9 cellular contexts compared by ENCODE assay signal in the genomic region with DNA sequence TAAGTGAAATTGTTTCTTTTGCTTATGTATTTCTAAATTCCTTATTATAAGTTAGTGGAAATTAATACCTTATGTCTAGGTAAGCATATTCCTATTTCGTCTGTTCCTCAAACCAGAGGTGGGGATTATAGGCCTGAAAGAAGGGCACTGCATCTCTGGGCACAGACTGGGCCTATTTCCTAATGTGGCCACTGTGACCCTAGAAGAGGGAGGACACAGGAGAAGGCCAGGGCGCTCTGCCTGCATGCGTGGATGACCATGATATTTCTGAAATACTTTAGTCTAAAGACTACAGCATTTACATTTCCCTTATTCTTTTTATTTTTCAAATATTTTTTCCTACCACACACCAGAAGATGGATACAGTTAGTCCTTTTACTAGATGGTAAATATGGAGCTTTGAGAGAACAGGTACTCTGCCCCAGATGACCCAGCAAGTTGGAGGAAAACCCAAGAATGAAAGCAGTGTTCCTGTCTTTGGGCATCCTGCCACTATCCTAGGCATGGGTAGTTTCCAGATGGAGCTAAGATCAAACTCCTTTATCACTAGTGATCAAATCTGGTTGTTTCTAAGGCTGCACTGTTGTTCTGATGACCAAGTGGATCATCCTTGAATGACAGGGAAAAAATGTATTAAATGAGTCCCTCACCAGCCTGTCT. TPM values are rescaled to one million over a fixed set of nuclear protein-coding genes. Genes with fewer than 3 reads are reported as not detected.
A peak's percentile ranks its signal among the peaks of the same experiment; 100 is the strongest.
DNase-seq lines count a peak whose midpoint lies in the region; ATAC-seq, FAIRE-seq and TF ChIP-seq lines count a peak whose summit lies in the region.
"Had no signal": no experiment of that assay in that cellular context is flagged by ENCODE, and none has a peak within 500 bp of the region (broad histone marks: within the 10 kb centered on the region; RNA-seq: fewer than 3 reads in every experiment).

No MANE protein-coding gene starts in this region.

- no peak for FAIRE-seq in GM19239 (lab: Jason Lieb, UNC)

- H3K4me3 ChIP-seq in neural cell (ENCODE audit: low read length) (peak overlapping the region; percentile 44), upper lobe of left lung (no peak overlapping the region)
- H3K4me3 ChIP-seq in CD8-positive, alpha-beta memory T cell (ENCODE audit: low read length): no peak overlapping the region

- no peaks in the 10 kb centered on the region for H3F3A ChIP-seq in neural cell (ENCODE audit: insufficient read depth, low read length, poor library complexity, severe bottlenecking)

- peak overlapping the region; percentile 13 for H3K4me2 ChIP-seq in neural cell (ENCODE audit: low read length)

- TF ChIP-seq EP300 in neural cell (conservative IDR thresholded peaks at IDR 0.05; ENCODE audit: poor library complexity, severe bottlenecking): no peak
- no peak for TF ChIP-seq EP300 in upper lobe of left lung (IDR thresholded peaks at IDR 0.05)

- no peak for TF ChIP-seq RAD21 in neural cell (conservative IDR thresholded peaks at IDR 0.05)

- H2AFZ ChIP-seq in neural cell (ENCODE audit: low read depth, low read length): no peak overlapping the region

- H3K36me3 Mint-ChIP-seq in CD8-positive, alpha-beta memory T cell: no peaks in the 10 kb centered on the region
- H3K36me3 Mint-ChIP-seq: activated naive CD4-positive, alpha-beta T cell treated with anti-CD3 and anti-CD28 coated beads, Interleukin-2, amount 10 ng/mL, durations not matched to agents 7 days and 5 days had no signal

- no peaks in the 10 kb centered on the region for H3K79me2 ChIP-seq in neural cell (replicated peaks; ENCODE audit: insufficient read depth, low read length)

- H3K27ac Mint-ChIP-seq in CD8-positive, alpha-beta memory T cell: no peak overlapping the region
- H3K27ac Mint-ChIP-seq: activated naive CD4-positive, alpha-beta T cell treated with anti-CD3 and anti-CD28 coated beads, Interleukin-2, amount 10 ng/mL, durations not matched to agents 7 days and 5 days had no signal

- H3K36me3 ChIP-seq in neural cell (ENCODE audit: insufficient read depth, low read length) (no peaks in the 10 kb centered on the region), upper lobe of left lung (no peaks in the 10 kb centered on the region)
- H3K36me3 ChIP-seq in CD8-positive, alpha-beta memory T cell (ENCODE audit: insufficient read depth, low read length): no peaks in the 10 kb centered on the region

- H3K9me3 Mint-ChIP-seq in CD8-positive, alpha-beta memory T cell: no peaks in the 10 kb centered on the region
- H3K9me3 Mint-ChIP-seq: activated naive CD4-positive, alpha-beta T cell treated with anti-CD3 and anti-CD28 coated beads, Interleukin-2, amount 10 ng/mL, durations not matched to agents 7 days and 5 days had no signal

- H3K9me3 ChIP-seq in neural cell (ENCODE audit: low read length): no peaks in the 10 kb centered on the region
- no peaks in the 10 kb centered on the region for H3K9me3 ChIP-seq in upper lobe of left lung
- no peaks in the 10 kb centered on the region for H3K9me3 ChIP-seq in CD8-positive, alpha-beta memory T cell (ENCODE audit: low read length)

- H3K4me1 ChIP-seq in upper lobe of left lung: peaks cover 35 to 65% (median 42%) of the 10 kb centered on the region in 4 donors
- H3K4me1 ChIP-seq in CD8-positive, alpha-beta memory T cell (ENCODE audit: insufficient read depth, low read length): no peaks in the 10 kb centered on the region

- no peak for TF ChIP-seq POLR2A in upper lobe of left lung (IDR thresholded peaks at IDR 0.05)

- no peaks in the 10 kb centered on the region for H3K9me2 ChIP-seq in neural cell (ENCODE audit: insufficient read depth, low read length)

- CTCF ChIA-PET in CD8-positive, alpha-beta memory T cell (lab: Charles Lee): no interaction called here

- H3K27me3 Mint-ChIP-seq in CD8-positive, alpha-beta memory T cell: peaks cover 0 to 6% of the 10 kb centered on the region in 2 donors
- H3K27me3 Mint-ChIP-seq: activated naive CD4-positive, alpha-beta T cell treated with anti-CD3 and anti-CD28 coated beads, Interleukin-2, amount 10 ng/mL, durations not matched to agents 7 days and 5 days had no signal

- TF ChIP-seq CTCF in neural cell (IDR thresholded peaks at IDR 0.05; ENCODE audit: poor library complexity, severe bottlenecking) (no peak), upper lobe of left lung (IDR thresholded peaks at IDR 0.05) (no peak)

- ATAC-seq in SK-N-SH treated with all-trans-retinoic acid at 6 μM for 48 hours (peak; percentile 48), upper lobe of left lung (ENCODE audit: low FRiP score in 2 of 2) (peak; percentile 2 to 9)

- no peak for DNase-seq in epithelial cell of prostate (ENCODE audit: low read depth, low spot score)
- no peak for DNase-seq in upper lobe of left lung
- DNase-seq in CD8-positive, alpha-beta memory T cell: no peak
- DNase-seq in GM19239 (ENCODE audit: insufficient read length, low spot score): no peak
- DNase-seq in DMS153 treated with DMSO at 0.1 percent for 48 hours (lab: John Stamatoyannopoulos, UW; ENCODE audit: unreplicated experiment): no peak
- DNase-seq: activated CD4-positive, alpha-beta T cell treated with anti-CD3 and anti-CD28 coated beads for 1 hour; activated naive CD4-positive, alpha-beta T cell treated with anti-CD3 and anti-CD28 coated beads, Interleukin-2, amount 10 ng/mL, durations not matched to agents 7 days and 5 days had no signal

- H4K20me1 ChIP-seq in neural cell (ENCODE audit: insufficient read depth): no peaks in the 10 kb centered on the region

- H3K27ac ChIP-seq in epithelial cell of prostate: peak overlapping the region; percentile 98
- H3K27ac ChIP-seq in neural cell (ENCODE audit: low read length): peak overlapping the region; percentile 40
- H3K27ac ChIP-seq in upper lobe of left lung: peak overlapping the region; percentile 59 to 87 (median 75)
- no peak overlapping the region for H3K27ac ChIP-seq in CD8-positive, alpha-beta memory T cell (ENCODE audit: low read depth, low read length)

- H3K4me3 Mint-ChIP-seq in CD8-positive, alpha-beta memory T cell: no peak overlapping the region
- H3K4me3 Mint-ChIP-seq: activated naive CD4-positive, alpha-beta T cell treated with anti-CD3 and anti-CD28 coated beads, Interleukin-2, amount 10 ng/mL, durations not matched to agents 7 days and 5 days had no signal

- H3K27me3 ChIP-seq in neural cell (ENCODE audit: insufficient read depth, low read depth, low read length): no peaks in the 10 kb centered on the region
- no peaks in the 10 kb centered on the region for H3K27me3 ChIP-seq in upper lobe of left lung
- no peaks in the 10 kb centered on the region for H3K27me3 ChIP-seq in CD8-positive, alpha-beta memory T cell (ENCODE audit: insufficient read depth, low read length, poor library complexity, severe bottlenecking)

- H3K9ac ChIP-seq in neural cell (ENCODE audit: low read length): peak overlapping the region; percentile 20

- WGBS in upper lobe of left lung, 2 donors: 87 to 96% methylated on average over 3 of the region's 3 CpGs

- POLR2A ChIA-PET in CD8-positive, alpha-beta memory T cell (lab: Charles Lee): no interaction called here

- no peaks in the 10 kb centered on the region for H3K4me1 Mint-ChIP-seq in CD8-positive, alpha-beta memory T cell
- H3K4me1 Mint-ChIP-seq: activated naive CD4-positive, alpha-beta T cell treated with anti-CD3 and anti-CD28 coated beads, Interleukin-2, amount 10 ng/mL, durations not matched to agents 7 days and 5 days had no signal

TF ChIP-seq in SK-N-SH treated with all-trans-retinoic acid at 6 μM for 48 hours, 23 proteins besides CTCF, POLR2A, EP300 and RAD21 (continues in another document):
- no peak for TF ChIP-seq BACH2 (CRISPR knock-in tag; IDR thresholded peaks at IDR 0.05; ENCODE audit: borderline replicate concordance)

TF ChIP-seq in neural cell, 6 proteins besides CTCF, POLR2A, EP300 and RAD21:
- TF ChIP-seq POLR2AphosphoS5 (IDR thresholded peaks at IDR 0.05) (no peak), TAF1 (IDR thresholded peaks at IDR 0.05; ENCODE audit: low read depth) (no peak), SMC3 (conservative IDR thresholded peaks at IDR 0.05; ENCODE audit: poor library complexity) (no peak), MXI1 (conservative IDR thresholded peaks at IDR 0.05; ENCODE audit: poor library complexity, severe bottlenecking) (no peak), EZH2 (IDR thresholded peaks at IDR 0.05; ENCODE audit: borderline replicate concordance, insufficient read depth, low read length, poor library complexity, severe bottlenecking) (no peak)
- TF ChIP-seq, protein P1, sequence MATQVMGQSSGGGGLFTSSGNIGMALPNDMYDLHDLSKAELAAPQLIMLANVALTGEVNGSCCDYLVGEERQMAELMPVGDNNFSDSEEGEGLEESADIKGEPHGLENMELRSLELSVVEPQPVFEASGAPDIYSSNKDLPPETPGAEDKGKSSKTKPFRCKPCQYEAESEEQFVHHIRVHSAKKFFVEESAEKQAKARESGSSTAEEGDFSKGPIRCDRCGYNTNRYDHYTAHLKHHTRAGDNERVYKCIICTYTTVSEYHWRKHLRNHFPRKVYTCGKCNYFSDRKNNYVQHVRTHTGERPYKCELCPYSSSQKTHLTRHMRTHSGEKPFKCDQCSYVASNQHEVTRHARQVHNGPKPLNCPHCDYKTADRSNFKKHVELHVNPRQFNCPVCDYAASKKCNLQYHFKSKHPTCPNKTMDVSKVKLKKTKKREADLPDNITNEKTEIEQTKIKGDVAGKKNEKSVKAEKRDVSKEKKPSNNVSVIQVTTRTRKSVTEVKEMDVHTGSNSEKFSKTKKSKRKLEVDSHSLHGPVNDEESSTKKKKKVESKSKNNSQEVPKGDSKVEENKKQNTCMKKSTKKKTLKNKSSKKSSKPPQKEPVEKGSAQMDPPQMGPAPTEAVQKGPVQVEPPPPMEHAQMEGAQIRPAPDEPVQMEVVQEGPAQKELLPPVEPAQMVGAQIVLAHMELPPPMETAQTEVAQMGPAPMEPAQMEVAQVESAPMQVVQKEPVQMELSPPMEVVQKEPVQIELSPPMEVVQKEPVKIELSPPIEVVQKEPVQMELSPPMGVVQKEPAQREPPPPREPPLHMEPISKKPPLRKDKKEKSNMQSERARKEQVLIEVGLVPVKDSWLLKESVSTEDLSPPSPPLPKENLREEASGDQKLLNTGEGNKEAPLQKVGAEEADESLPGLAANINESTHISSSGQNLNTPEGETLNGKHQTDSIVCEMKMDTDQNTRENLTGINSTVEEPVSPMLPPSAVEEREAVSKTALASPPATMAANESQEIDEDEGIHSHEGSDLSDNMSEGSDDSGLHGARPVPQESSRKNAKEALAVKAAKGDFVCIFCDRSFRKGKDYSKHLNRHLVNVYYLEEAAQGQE (IDR thresholded peaks at IDR 0.05; ENCODE audit: borderline replicate concordance): no peak
TF ChIP-seq in neural cell: peak in this region for 0.

RNA-seq across cellular contexts. Expression of gene RUSC2, which starts 27.8 kb away (rescaled TPM):
- 46.4 and 59.3 TPM in 2 replicates for polyA plus RNA-seq in neural cell
- 109 and 118 TPM in 2 replicates for polyA minus RNA-seq in neural cell
- 10 to 100 TPM; 16.0 to 42.7 (median 28.0) TPM for total RNA-seq in upper lobe of left lung
- total RNA-seq in CD8-positive, alpha-beta memory T cell: 1 to 10 TPM; 1.1 TPM
- not detected for polyA plus RNA-seq in CD8-positive, alpha-beta memory T cell

Comparison
In these comparisons a context has a peak if more than half of its experiments do, and no peak if none do; other contexts are left out.
1. RNA of gene RUSC2, which starts 27.8 kb away (total RNA-seq): 16.0 to 42.7 TPM in upper lobe of left lung; 1.1 TPM in CD8-positive, alpha-beta memory T cell; every median in the first group is over 4 times any median in the second.